Comparison of ENCODE assay signal across 8 cellular contexts in genomic region chr5:132260714-132261615, GRCh38. TPM values are rescaled to one million over a fixed set of nuclear protein-coding genes. Genes with fewer than 3 reads are reported as not detected.
DNase-seq lines count a peak whose midpoint lies in the region; ATAC-seq, FAIRE-seq and TF ChIP-seq lines count a peak whose summit lies in the region.

No MANE protein-coding gene starts in this region.

- H2BK12ac ChIP-seq in H1 (ENCODE audit: low read depth, low read length): peak overlapping the region; percentile 17; the same call in 1 of the 2 replicates

- no peak overlapping the region for H2BK120ac ChIP-seq in H1 (replicated peaks; ENCODE audit: low read depth, low read length)

- no peak overlapping the region for H2BK20ac ChIP-seq in H1 (ENCODE audit: low read length)

- intact Hi-C loops in uterus (cut with DNase I; ENCODE audit: low total_unique reads): no loop called here

- TF ChIP-seq RAD21 in H1 (IDR thresholded peaks at IDR 0.05 in 1 of 2, conservative IDR thresholded peaks at IDR 0.05 in 1 of 2; ENCODE audit: low read depth in 2 of 2, low read length in 2 of 2): no peak

- H3K18ac ChIP-seq in H1 (ENCODE audit: extremely low read depth, low read length): no peak overlapping the region

- no peak overlapping the region for H4K8ac ChIP-seq in H1 (ENCODE audit: extremely low read depth, insufficient read depth, low read length)

- H2BK15ac ChIP-seq in H1 (ENCODE audit: low read length): no peak overlapping the region

- CTCF ChIA-PET in H1 (lab: Charles Lee; ENCODE audit: partially characterized antibody): interaction anchor here (1.0 to 5.2 kb wide), 4 partner anchors 12 to 21 kb away, joined by 3 to 54 read pairs (median 23); no protein-coding TSS in a partner anchor
- CTCF ChIA-PET in HEK293T (lab: Yijun Ruan, JAX): interaction anchor here (1.2 to 1.5 kb wide), 2 partner anchors 23 to 82 kb away, joined by 4 to 8 read pairs; no protein-coding TSS in a partner anchor

- H2BK5ac ChIP-seq in H1 (ENCODE audit: low read depth, low read length): no peak overlapping the region

- H3K4me2 ChIP-seq in H1 (ENCODE audit: insufficient read depth in 1 of 2, low read depth in 2 of 2, low read length in 2 of 2): no peak overlapping the region

- H3K36me3 ChIP-seq in H1 (ENCODE audit: control insufficient read depth in 2 of 4, insufficient read depth in 4 of 4, low read length in 3 of 4): no peaks in the 10 kb centered on the region
- no peaks in the 10 kb centered on the region for H3K36me3 ChIP-seq in uterus

- H3K56ac ChIP-seq in H1 (replicated peaks; ENCODE audit: insufficient read length, low read depth, low read length): no peak overlapping the region

- H3K79me1 ChIP-seq in H1 (ENCODE audit: low read depth, low read length): no peaks in the 10 kb centered on the region; the same call in 1 of the 2 replicates

- H3K27me3 ChIP-seq in H1 (replicated peaks in 1 of 4; ENCODE audit: control insufficient read depth in 3 of 4, extremely low read depth in 1 of 4, insufficient read depth in 3 of 4, low read length in 3 of 4) (peaks cover 0 to 10% (median 9%) of the 10 kb centered on the region in 4 experiments; a peak in 3 of 7 replicates), uterus (no peaks in the 10 kb centered on the region)

- no peaks in the 10 kb centered on the region for H4K20me1 ChIP-seq in H1 (replicated peaks in 1 of 2; ENCODE audit: control insufficient read depth in 1 of 2, insufficient read depth in 2 of 2, low read length in 2 of 2)

- FAIRE-seq in H1 (lab: Jason Lieb, UNC): no peak

- peak; percentile 33 for ATAC-seq in omental fat pad (ENCODE audit: low FRiP score)

- WGBS in H1 (ENCODE audit: extremely low coverage in 1 of 2, insufficient coverage in 1 of 2, insufficient read length in 1 of 2, insufficient replicate concordance in 2 of 2, low coverage in 1 of 2, low lambda C conversion rate in 2 of 2, missing lambda C conversion rate in 1 of 2), 2 experiments: 72% methylated on average over 6 of the region's 6 CpGs; no CpG with 5 or more reads in 1 of the 2 experiments

- H3K79me2 ChIP-seq in H1 (ENCODE audit: control insufficient read depth in 1 of 2, insufficient read depth in 2 of 2, low read length in 2 of 2): no peaks in the 10 kb centered on the region

- H4K5ac ChIP-seq in H1 (ENCODE audit: insufficient read length, low read depth, low read length): no peak overlapping the region

- H3K9ac ChIP-seq in H1 (replicated peaks in 1 of 4; ENCODE audit: extremely low read depth in 1 of 4, low read depth in 3 of 4, low read length in 3 of 4): no peak overlapping the region

- no peak overlapping the region for H2AFZ ChIP-seq in H1 (ENCODE audit: low read length)

- no peak for TF ChIP-seq POLR2A in H1 (IDR thresholded peaks at IDR 0.05; ENCODE audit: control extremely low read depth in 1 of 2, low read depth in 2 of 2, low read length in 2 of 2)
- TF ChIP-seq POLR2A in uterus (IDR thresholded peaks at IDR 0.05): no peak

- no peak for TF ChIP-seq EP300 in H1 (IDR thresholded peaks at IDR 0.05; ENCODE audit: borderline replicate concordance in 1 of 2, low read depth in 2 of 2, low read length in 2 of 2)

- H2AK5ac ChIP-seq in H1 (ENCODE audit: low read depth, low read length): no peak overlapping the region

- H3K23me2 ChIP-seq in H1 (ENCODE audit: low read depth, low read length): peaks cover 10% of the 10 kb centered on the region; the same call in 1 of the 2 replicates

- H3K4me1 ChIP-seq in H1 (replicated peaks in 1 of 4; ENCODE audit: control insufficient read depth in 3 of 4, insufficient read depth in 4 of 4, low read length in 3 of 4) (peaks cover 0 to 19% (median 6%) of the 10 kb centered on the region in 4 experiments; a peak in 6 of 7 replicates), uterus (peaks cover 36 to 50% of the 10 kb centered on the region in 2 donors)

- H3K23ac ChIP-seq in H1 (ENCODE audit: insufficient read length): no peak overlapping the region

- no peak overlapping the region for H4K91ac ChIP-seq in H1 (replicated peaks; ENCODE audit: insufficient read length, low read length)

- H3K27ac ChIP-seq in H1 (ENCODE audit: low read depth, low read length) (no peak overlapping the region), uterus (peak overlapping the region; percentile 96 to 99)

- POLR2A ChIA-PET in H1 (lab: Charles Lee; ENCODE audit: partially characterized antibody) (interaction anchor here (1.2 to 1.8 kb wide), 2 partner anchors 32 to 168 kb away, joined by 3 to 4 read pairs; no protein-coding TSS in a partner anchor), HEK293T (lab: Yijun Ruan, JAX) (interaction anchor here (0.7 to 1.5 kb wide), 2 partner anchors 32 to 33 kb away, joined by 3 to 4 read pairs; partner anchors contain the start of gene P4HA2)

- H3K4ac ChIP-seq in H1 (replicated peaks; ENCODE audit: insufficient read length, low read depth, low read length): no peak overlapping the region

- no peaks in the 10 kb centered on the region for H3K9me3 ChIP-seq in H1 (ENCODE audit: insufficient read depth in 2 of 2, low read depth in 1 of 2, low read length in 1 of 2)
- H3K9me3 ChIP-seq in uterus: no peaks in the 10 kb centered on the region

- DNase-seq in Ammon's horn (ENCODE audit: low spot score) (peak; percentile 70), HCEC 1CT (peak; percentile 69), SW480 (ENCODE audit: low spot score) (peak; percentile 88), H1 (ENCODE audit: low read depth in 1 of 2, low spot score in 2 of 2) (peak in 1 of 2 experiments; percentile 23), omental fat pad (ENCODE audit: low spot score) (peak; percentile 78), uterus (peak; percentile 72 to 87), HEK293T (ENCODE audit: extremely low spot score) (no peak), NCI-H345 (lab: John Stamatoyannopoulos, UW) (no peak)

- H3K4me3 ChIP-seq in H1 (ENCODE audit: extremely low read depth in 1 of 4, insufficient read depth in 2 of 4, low read depth in 3 of 4, low read length in 4 of 4): no peak overlapping the region
- peak overlapping the region in 1 of 2 donors; percentile 4 for H3K4me3 ChIP-seq in uterus

- TF ChIP-seq CTCF in H1 (IDR thresholded peaks at IDR 0.05; ENCODE audit: control extremely low read depth in 1 of 3, insufficient read depth in 1 of 3, low read depth in 1 of 3, low read length in 3 of 3) (no peak), omental fat pad (IDR thresholded peaks at IDR 0.05) (no peak), uterus (IDR thresholded peaks at IDR 0.05) (no peak)

- no peak overlapping the region for H3K14ac ChIP-seq in H1 (ENCODE audit: insufficient read length)

TF ChIP-seq in H1, 55 proteins besides CTCF, POLR2A, EP300 and RAD21:
- TF ChIP-seq POLR2AphosphoS5 (IDR thresholded peaks at IDR 0.05; ENCODE audit: low read depth, low read length): no peak
- 0 out of 2 replicates have a peak, but pooled peaks have one; percentile 13 for TF ChIP-seq JUND (IDR thresholded peaks at IDR 0.05; ENCODE audit: low read length)
- no peak for TF ChIP-seq PHF8 (conservative IDR thresholded peaks at IDR 0.05; ENCODE audit: low read depth, low read length)

TF ChIP-seq in HEK293T, 16 proteins besides CTCF, POLR2A, EP300 and RAD21 (continues in another document):
- no peak for TF ChIP-seq CTBP1 (IDR thresholded peaks at IDR 0.05; ENCODE audit: borderline replicate concordance)
- TF ChIP-seq NFRKB (IDR thresholded peaks at IDR 0.05): no peak

RNA-seq across cellular contexts. Expression of gene PDLIM4, which starts 3.5 kb away (rescaled TPM):
- total RNA-seq in H1 (2021; fragmentation: NEBNext Ultra II Directional; extraction: Animal tissue kit (Norgen Biotek cat#: 25700)): 8.3 and 10.7 TPM in 2 replicates
- 29.1 and 37.7 TPM in 2 replicates for polyA plus RNA-seq in H1 (2011; rRNA removed)
- polyA plus RNA-seq in H1 (2011; cell fraction: cytosol; rRNA removed): 21.9 TPM
- polyA plus RNA-seq in H1 (2011; cell fraction: nucleus; rRNA removed): 23.0 TPM
- 7.5 to 15.1 TPM (median 12.4 TPM) in 4 replicates for polyA plus RNA-seq in H1 (2012, experiment 1 of 2)
- polyA plus RNA-seq in H1 (2012, experiment 2 of 2): 4.6 TPM
- polyA plus RNA-seq in H1 (2013, experiment 1 of 2): 7.5 TPM
- 7.0 TPM for polyA plus RNA-seq in H1 (2013, experiment 2 of 2)
- polyA minus RNA-seq in H1 (2011; rRNA and poly(A)+ RNA removed): 6.6 and 9.8 TPM in 2 replicates
- 13.9 TPM for polyA minus RNA-seq in H1 (2011; cell fraction: cytosol; rRNA and poly(A)+ RNA removed)
- 12.8 TPM for polyA minus RNA-seq in H1 (2011; cell fraction: nucleus; rRNA and poly(A)+ RNA removed)
- total RNA-seq in omental fat pad (10 to 100 TPM; 19.5 to 89.5 (median 23.4) TPM), uterus (100 to 1,000 TPM in 1 of 4 donors, 10 to 100 TPM in 3; 14.1 to 148 (median 45.3) TPM)

RNA-seq across cellular contexts. Expression of gene SLC22A4, which starts 33.2 kb away (rescaled TPM):
- total RNA-seq in H1 (2021; fragmentation: NEBNext Ultra II Directional; extraction: Animal tissue kit (Norgen Biotek cat#: 25700)): 0.54 and 0.60 TPM in 2 replicates
- polyA plus RNA-seq in H1 (2011; rRNA removed): 0.31 and 0.45 TPM in 2 replicates
- polyA plus RNA-seq in H1 (2011; cell fraction: cytosol; rRNA removed): 0.30 TPM
- polyA plus RNA-seq in H1 (2011; cell fraction: nucleus; rRNA removed): 0.44 TPM
- polyA plus RNA-seq in H1 (2012, experiment 1 of 2): 0.17 to 0.24 TPM (median 0.19 TPM) in 3 of 4 replicates, not detected in the other
- not detected for polyA plus RNA-seq in H1 (2012, experiment 2 of 2)
- 0.08 TPM for polyA plus RNA-seq in H1 (2013, experiment 1 of 2)
- polyA plus RNA-seq in H1 (2013, experiment 2 of 2): 0.13 TPM
- polyA minus RNA-seq in H1 (2011; rRNA and poly(A)+ RNA removed): 0.37 and 0.38 TPM in 2 replicates
- polyA minus RNA-seq in H1 (2011; cell fraction: cytosol; rRNA and poly(A)+ RNA removed): 0.81 TPM
- polyA minus RNA-seq in H1 (2011; cell fraction: nucleus; rRNA and poly(A)+ RNA removed): 1.00 TPM
- total RNA-seq in omental fat pad: 1 to 10 TPM; 2.6 to 6.8 (median 5.7) TPM
- 1 to 10 TPM in 3 of 4 donors, under 1 TPM in 1; 0.26 to 4.5 (median 2.3) TPM for total RNA-seq in uterus

RNA-seq across cellular contexts. Expression of gene P4HA2, which starts 33.3 kb away (rescaled TPM):
- total RNA-seq in H1 (2021; fragmentation: NEBNext Ultra II Directional; extraction: Animal tissue kit (Norgen Biotek cat#: 25700)): 7.4 and 8.2 TPM in 2 replicates
- polyA plus RNA-seq in H1 (2011; rRNA removed): 8.9 and 9.3 TPM in 2 replicates
- 11.6 TPM for polyA plus RNA-seq in H1 (2011; cell fraction: cytosol; rRNA removed)
- polyA plus RNA-seq in H1 (2011; cell fraction: nucleus; rRNA removed): 13.6 TPM
- polyA plus RNA-seq in H1 (2012, experiment 1 of 2): 8.6 to 11.1 TPM (median 10.7 TPM) in 4 replicates
- 4.2 TPM for polyA plus RNA-seq in H1 (2012, experiment 2 of 2)
- polyA plus RNA-seq in H1 (2013, experiment 1 of 2): 9.8 TPM
- polyA plus RNA-seq in H1 (2013, experiment 2 of 2): 9.3 TPM
- polyA minus RNA-seq in H1 (2011; rRNA and poly(A)+ RNA removed): 14.1 and 18.4 TPM in 2 replicates
- polyA minus RNA-seq in H1 (2011; cell fraction: cytosol; rRNA and poly(A)+ RNA removed): 5.3 TPM
- polyA minus RNA-seq in H1 (2011; cell fraction: nucleus; rRNA and poly(A)+ RNA removed): 6.9 TPM
- 10 to 100 TPM; 15.8 to 37.7 (median 25.6) TPM for total RNA-seq in omental fat pad
- 100 to 1,000 TPM in 1 of 4 donors, 10 to 100 TPM in 3; 19.4 to 112 (median 85.2) TPM for total RNA-seq in uterus

Comparison
In these comparisons a context has a peak if more than half of its experiments do, and no peak if none do; other contexts are left out.
1. DNase-seq: peak in Ammon's horn (single experiment), HCEC 1CT (single experiment), SW480 (single experiment), omental fat pad (single experiment) and uterus (2 of 2); none in HEK293T (single experiment) and NCI-H345 (single experiment).